In the genomic region with DNA sequence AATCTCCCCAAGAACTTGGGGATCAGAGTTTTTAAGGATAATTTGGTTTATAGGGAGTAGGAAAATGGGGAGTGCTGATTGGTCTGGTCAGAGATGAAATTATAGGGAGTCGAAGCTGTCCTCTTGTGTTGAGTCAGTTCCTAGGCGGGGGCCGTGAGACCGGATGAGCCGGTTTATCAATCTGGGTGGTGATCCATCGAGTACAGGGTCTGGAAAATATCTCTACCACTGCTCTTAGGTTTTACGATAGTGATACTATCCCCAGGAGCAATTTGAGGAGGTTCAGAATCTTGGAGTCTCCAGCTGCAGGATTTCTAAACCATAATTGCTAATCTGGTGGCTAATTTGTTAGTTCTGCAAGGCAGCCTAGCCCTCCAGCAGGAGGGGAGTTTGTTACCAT, we compare ENCODE assay signal across 29 cellular contexts.
"Had no signal": no experiment of that assay in that cellular context is flagged by ENCODE, and none has a peak within 500 bp of the region (broad histone marks: within the 10 kb centered on the region; RNA-seq: fewer than 3 reads in every experiment).

No MANE protein-coding gene starts in this region.

- H3K9me3 ChIP-seq: neutrophil, psoas muscle, right lobe of liver, suprapubic skin, testis, tibial artery, transverse colon, upper lobe of left lung, vagina had no signal

- DNase-seq: naive thymus-derived CD8-positive, alpha-beta T cell; nephron progenitor cell; nucleus accumbens; posterior cingulate gyrus; psoas muscle; right cardiac atrium; right lobe of liver; sigmoid colon; small intestine; spleen; stimulated activated CD4-positive, alpha-beta T cell treated with anti-CD3 and anti-CD28 coated beads, Interleukin-12 subunit alpha, Interleukin-12 subunit beta, amount 100 ng/mL, for 4 hours; stimulated activated CD4-positive, alpha-beta T cell treated with anti-CD3 and anti-CD28 coated beads, Interleukin-1b, Interleukin-23, amount 100 ng/mL, for 48 hours; stimulated activated CD4-positive, alpha-beta T cell treated with anti-CD3 and anti-CD28 coated beads, Interleukin-4, amount 100 ng/mL, for 1 hour; stimulated activated CD4-positive, alpha-beta T cell treated with anti-CD3 and anti-CD28 coated beads, Interleukin-4, amount 100 ng/mL, for 4 hours; stimulated activated CD8-positive, alpha-beta memory T cell treated with anti-CD3 and anti-CD28 coated beads, Interleukin-4, amount 100 ng/mL, for 48 hours; stimulated activated naive CD4-positive, alpha-beta T cell; stimulated activated naive CD8-positive, alpha-beta T cell treated with anti-CD3 and anti-CD28 coated beads, Interleukin-15, amount 100 ng/mL, for 72 hours; stimulated activated naive CD8-positive, alpha-beta T cell treated with anti-CD3 and anti-CD28 coated beads, Interleukin-15, Interleukin-2, amounts not matched to agents 100 U/mL and 50 U/mL, for 24 hours; substantia nigra; testis; tibial artery; transverse colon; upper lobe of left lung had no signal

- H2AFZ ChIP-seq: parathyroid adenoma had no signal

- H3K4me3 ChIP-seq: psoas muscle, right lobe of liver, sigmoid colon, spleen, suprapubic skin, testis, tibial artery, transverse colon, upper lobe of left lung, vagina had no signal

- H3K27ac ChIP-seq: neutrophil, parathyroid adenoma, psoas muscle, right lobe of liver, sigmoid colon, spleen, suprapubic skin, testis, tibial artery, transverse colon, upper lobe of left lung, vagina had no signal

- H3K4me1 ChIP-seq: parathyroid adenoma, psoas muscle, right lobe of liver, sigmoid colon, spleen, suprapubic skin, testis, tibial artery, transverse colon, upper lobe of left lung, vagina had no signal

- H3K9ac ChIP-seq: parathyroid adenoma had no signal

- ATAC-seq: naive thymus-derived CD8-positive, alpha-beta T cell; natural killer cell treated with Interleukin-12 subunit alpha and Interleukin-12 subunit beta and Interleukin-15 and Interleukin-18, amount 100 ng/mL, for 72 hours; psoas muscle; right cardiac atrium; right lobe of liver; stimulated activated memory B cell treated with anti-CD40 and anti-IgM and Interleukin-4, amounts not matched to agents 10 μg/mL and 1 μg/mL and 100 μg/mL, for 72 hours; stimulated activated naive CD8-positive, alpha-beta T cell treated with anti-CD3 and anti-CD28 coated beads, Interleukin-15, amount 100 ng/mL, for 72 hours; stimulated activated naive CD8-positive, alpha-beta T cell treated with anti-CD3 and anti-CD28 coated beads, Interleukin-15, Interleukin-2, amounts not matched to agents 100 U/mL and 50 U/mL, for 24 hours had no signal

- H3K79me2 ChIP-seq: parathyroid adenoma had no signal

- H3K27me3 ChIP-seq: neutrophil, right lobe of liver, sigmoid colon, spleen, suprapubic skin, testis, tibial artery, transverse colon, upper lobe of left lung, vagina had no signal

- H3K36me3 ChIP-seq: neutrophil, right lobe of liver, sigmoid colon, spleen, suprapubic skin, tibial artery, transverse colon, upper lobe of left lung, vagina had no signal
